ENCODE assay signal across 10 cellular contexts in genomic region chrX:48509619-48510018, GRCh38. TPM values are rescaled to one million over a fixed set of nuclear protein-coding genes. Genes with fewer than 3 reads are reported as not detected.
DNase-seq lines count a peak whose midpoint lies in the region; ATAC-seq and TF ChIP-seq lines count a peak whose summit lies in the region.
"Had no signal": no experiment of that assay in that cellular context is flagged by ENCODE, and none has a peak within 500 bp of the region (broad histone marks: within the 10 kb centered on the region; RNA-seq: fewer than 3 reads in every experiment).

No MANE protein-coding gene starts in this region.

- H3K9me3 ChIP-seq in heart left ventricle (no peaks in the 10 kb centered on the region), mammary epithelial cell (replicated peaks; ENCODE audit: insufficient read depth, low read length) (peaks cover 4% of the 10 kb centered on the region), vagina (no peaks in the 10 kb centered on the region)

- DNase-seq in heart left ventricle = no peak
- DNase-seq in cardiac septum (ENCODE audit: low spot score) = no peak
- DNase-seq in mammary epithelial cell = no peak
- no peak for DNase-seq in mesothelial cell of epicardium (ENCODE audit: low spot score in 2 of 2, unreplicated experiment in 2 of 2)
- no peak for DNase-seq in vagina (ENCODE audit: extremely low spot score in 2 of 2)
- no peak for DNase-seq in erythroblast (lab: John Stamatoyannopoulos, UW)
- DNase-seq in DMS 273 treated with DMSO at 0.1 percent for 48 hours (lab: John Stamatoyannopoulos, UW) = no peak
- DNase-seq: activated CD8-positive, alpha-beta memory T cell treated with anti-CD3 and anti-CD28 coated beads, Interleukin-2, amount 50 U/mL, for 4 hours had no signal

- ATAC-seq in heart left ventricle (no peak), HG03196 (IDR thresholded peaks at IDR 0.05; ENCODE audit: unreplicated experiment) (no peak)

- peak overlapping the region; percentile 75 for H3K4me2 ChIP-seq in mammary epithelial cell (ENCODE audit: insufficient read depth, low read depth, low read length)

- H3K4me3 Mint-ChIP-seq in mesothelial cell of epicardium = peak overlapping the region; percentile 82

- TF ChIP-seq CTCF in heart left ventricle (IDR thresholded peaks at IDR 0.05) = no peak
- TF ChIP-seq CTCF in mammary epithelial cell (conservative IDR thresholded peaks at IDR 0.05 in 1 of 2, IDR thresholded peaks at IDR 0.05 in 1 of 2; ENCODE audit: extremely low read depth in 1 of 2, insufficient read depth in 1 of 2, low read depth in 1 of 2, low read length in 2 of 2) = no peak
- no peak for TF ChIP-seq CTCF in mesothelial cell of epicardium (IDR thresholded peaks at IDR 0.05; ENCODE audit: unreplicated experiment)
- no peak for TF ChIP-seq CTCF in vagina (IDR thresholded peaks at IDR 0.05)

- CTCF ChIA-PET in mammary epithelial cell (lab: Charles Lee; ENCODE audit: low non-redundant PET) = no interaction called here

- intact Hi-C loops in heart left ventricle (cut with DNase I) (loop anchor here in 3 of 10 donors (5.0 to 10.0 kb wide), 2 partner anchors 425 to 427 kb away; no protein-coding TSS in a partner anchor), cardiac septum (cut with DNase I) (no loop called here), mammary epithelial cell (cut with micrococcal nuclease) (loop anchor here (2.0 kb wide), 1 partner anchor 23 kb away; no protein-coding TSS in a partner anchor), vagina (cut with DNase I) (no loop called here)

- no TSS peak for BruUV-seq in mammary epithelial cell (replicated peaks; lab: Mats Ljungman, UMichigan)

- peak overlapping the region in 1 of 12 donors; percentile 79 for H3K27ac ChIP-seq in heart left ventricle
- peak overlapping the region; percentile 40 for H3K27ac ChIP-seq in mammary epithelial cell (ENCODE audit: insufficient read depth, low read depth, low read length)
- H3K27ac ChIP-seq in vagina = no peak overlapping the region
- H3K27ac ChIP-seq: HL-60 had no signal

- no peaks in the 10 kb centered on the region for H3K27me3 ChIP-seq in heart left ventricle
- no peaks in the 10 kb centered on the region for H3K27me3 ChIP-seq in mammary epithelial cell (ENCODE audit: insufficient read depth, low read length)
- no peaks in the 10 kb centered on the region for H3K27me3 ChIP-seq in vagina

- no peak for TF ChIP-seq POLR2A in heart left ventricle (IDR thresholded peaks at IDR 0.05)
- TF ChIP-seq POLR2A in vagina (IDR thresholded peaks at IDR 0.05) = no peak
- TF ChIP-seq POLR2A in erythroblast (IDR thresholded peaks at IDR 0.05; ENCODE audit: low read length) = no peak

- peaks cover 36% of the 10 kb centered on the region for H3K79me2 ChIP-seq in mammary epithelial cell (ENCODE audit: insufficient read depth, low read length)

- peak overlapping the region; percentile 47 for H3K27ac Mint-ChIP-seq in mesothelial cell of epicardium

- H3K27me3 Mint-ChIP-seq in mesothelial cell of epicardium (ENCODE audit: low read depth) = no peaks in the 10 kb centered on the region

- peaks cover 2% of the 10 kb centered on the region for H3K36me3 Mint-ChIP-seq in mesothelial cell of epicardium

- peak overlapping the region in 11 of 12 donors; percentile 62 to 97 (median 76) for H3K4me3 ChIP-seq in heart left ventricle
- H3K4me3 ChIP-seq in mammary epithelial cell (replicated peaks in 1 of 3; ENCODE audit: insufficient read depth in 1 of 3, low read depth in 2 of 3, low read length in 3 of 3) = peak overlapping the region; percentile 53 to 83 (median 63)
- peak overlapping the region; percentile 56 to 68 for H3K4me3 ChIP-seq in vagina

- peaks cover 0 to 4% (median 0%) of the 10 kb centered on the region in 9 donors for H3K36me3 ChIP-seq in heart left ventricle
- peaks cover 3% of the 10 kb centered on the region for H3K36me3 ChIP-seq in mammary epithelial cell (ENCODE audit: insufficient read depth, low read length)
- H3K36me3 ChIP-seq in vagina = no peaks in the 10 kb centered on the region

- H3K9me3 Mint-ChIP-seq in mesothelial cell of epicardium = peaks cover 13% of the 10 kb centered on the region

- WGBS in heart left ventricle, 4 donors = 65 to 71% (median 69%) methylated on average over 11 of the region's 11 CpGs
- WGBS in mammary epithelial cell (ENCODE audit: low coverage, missing lambda C conversion rate) = 74% methylated on average over 8 of the region's 11 CpGs

- peak overlapping the region; percentile 78 for H2AFZ ChIP-seq in mammary epithelial cell (ENCODE audit: low read depth, low read length)

- in situ Hi-C loops in mammary epithelial cell (cut with MboI; ENCODE audit: low sequenced_read_pairs in 2 of 2) = no loop called here

- dilution Hi-C loops in mammary epithelial cell (cut with HindIII; ENCODE audit: low sequenced_read_pairs) = no loop called here

- peaks cover 6% of the 10 kb centered on the region for H3K4me1 Mint-ChIP-seq in mesothelial cell of epicardium

- no peaks in the 10 kb centered on the region for H4K20me1 ChIP-seq in mammary epithelial cell (ENCODE audit: insufficient read depth, low read length)

- H3K4me1 ChIP-seq in heart left ventricle = peaks cover 0 to 10% (median 3%) of the 10 kb centered on the region in 12 donors
- H3K4me1 ChIP-seq in mammary epithelial cell (ENCODE audit: insufficient read depth, low read length) = peaks cover 26% of the 10 kb centered on the region
- H3K4me1 ChIP-seq in vagina = peaks cover 6% of the 10 kb centered on the region

- H3K9ac ChIP-seq in mammary epithelial cell (ENCODE audit: insufficient read depth, low read length) = peak overlapping the region; percentile 66

RNA-seq across cellular contexts. Expression of gene PORCN, which starts 0.8 kb away (rescaled TPM):
- total RNA-seq in heart left ventricle (10 to 100 TPM in 8 of 9 donors, 1 to 10 TPM in 1; 9.6 to 35.7 (median 17.3) TPM), cardiac septum (12.9 TPM), mammary epithelial cell (100 to 1,000 TPM in 1 of 2 donors, 10 to 100 TPM in 1; 36.2 to 113 TPM), mesothelial cell of epicardium (9.7 to 11.0 TPM (median 10.1 TPM) in 3 replicates), vagina (15.7 TPM)
- polyA plus RNA-seq in heart left ventricle (10 to 100 TPM; 10.5 to 37.3 TPM), mammary epithelial cell (86.4 TPM)
- 111 TPM for polyA minus RNA-seq in mammary epithelial cell

RNA-seq across cellular contexts. Expression of gene EBP, which starts 12.0 kb away (rescaled TPM):
- total RNA-seq in heart left ventricle (10 to 100 TPM; 37.1 to 72.5 (median 55.3) TPM), cardiac septum (38.6 TPM), mammary epithelial cell (100 to 1,000 TPM in 1 of 2 donors, 10 to 100 TPM in 1; 86.4 to 292 TPM), mesothelial cell of epicardium (48.9 to 52.2 TPM (median 50.2 TPM) in 3 replicates), vagina (55.2 TPM)
- polyA plus RNA-seq in heart left ventricle (100 to 1,000 TPM in 1 of 2 donors, 10 to 100 TPM in 1; 93.8 to 118 TPM), mammary epithelial cell (538 TPM)
- polyA minus RNA-seq in mammary epithelial cell = 972 TPM

RNA-seq across cellular contexts. Expression of gene TBC1D25, which starts 29.9 kb away (rescaled TPM):
- total RNA-seq in heart left ventricle (10 to 100 TPM; 13.4 to 21.6 (median 16.8) TPM), cardiac septum (16.5 TPM), mammary epithelial cell (10 to 100 TPM; 14.7 to 16.7 TPM), mesothelial cell of epicardium (13.9 to 15.4 TPM (median 15.3 TPM) in 3 replicates), vagina (13.8 TPM)
- polyA plus RNA-seq in heart left ventricle (10 to 100 TPM in 1 of 2 donors, 1 to 10 TPM in 1; 5.2 to 23.7 TPM), mammary epithelial cell (13.1 TPM)
- polyA minus RNA-seq in mammary epithelial cell = 35.2 TPM

RNA-seq across cellular contexts. Expression of gene FTSJ1, which starts 33.6 kb away (rescaled TPM):
- total RNA-seq in heart left ventricle (10 to 100 TPM; 13.6 to 34.3 (median 18.1) TPM), cardiac septum (18.8 TPM), mammary epithelial cell (100 to 1,000 TPM; 112 to 126 TPM), mesothelial cell of epicardium (37.5 to 42.2 TPM (median 42.1 TPM) in 3 replicates), vagina (31.7 TPM)
- polyA plus RNA-seq in heart left ventricle (10 to 100 TPM; 15.2 to 62.4 TPM), mammary epithelial cell (113 TPM)
- polyA minus RNA-seq in mammary epithelial cell = 117 TPM

RNA-seq across cellular contexts. Expression of gene SLC38A5, which starts 39.6 kb away (rescaled TPM):
- total RNA-seq in heart left ventricle (1 to 10 TPM in 8 of 9 donors, under 1 TPM in 1; 0.52 to 6.1 (median 1.7) TPM), cardiac septum (2.2 TPM), mammary epithelial cell (1 to 10 TPM; 1.5 to 4.5 TPM), mesothelial cell of epicardium (9.0 to 10.1 TPM (median 9.6 TPM) in 3 replicates), vagina (15.5 TPM)
- polyA plus RNA-seq in heart left ventricle (10 to 100 TPM in 1 of 2 donors, 1 to 10 TPM in 1; 2.0 to 22.3 TPM), mammary epithelial cell (2.1 TPM)
- polyA minus RNA-seq in mammary epithelial cell = 18.6 TPM
